12 cellular contexts compared by ENCODE assay signal in genomic region chr12:88237954-88238353, GRCh38.
A peak's percentile ranks its signal among the peaks of the same experiment; 100 is the strongest.
DNase-seq lines count a peak whose midpoint lies in the region; ATAC-seq and TF ChIP-seq lines count a peak whose summit lies in the region.
"Had no signal": no experiment of that assay in that cellular context is flagged by ENCODE, and none has a peak within 500 bp of the region (broad histone marks: within the 10 kb centered on the region; RNA-seq: fewer than 3 reads in every experiment).

No MANE protein-coding gene starts in this region.

- H3K36me3 ChIP-seq in mesodermal cell (ENCODE audit: control insufficient read depth, insufficient read depth, low read length) (no peaks in the 10 kb centered on the region), WERI-Rb-1 (no peaks in the 10 kb centered on the region)

- ATAC-seq in HG03060 (IDR thresholded peaks at IDR 0.05; ENCODE audit: low read depth, unreplicated experiment) (peak; percentile 40), HG03457 (IDR thresholded peaks at IDR 0.05; ENCODE audit: unreplicated experiment) (no peak), HG03097 (IDR thresholded peaks at IDR 0.05; ENCODE audit: low FRiP score, unreplicated experiment) (no peak)

- no peaks in the 10 kb centered on the region for H3K27me3 ChIP-seq in WERI-Rb-1 (ENCODE audit: insufficient read depth, low read depth, severe bottlenecking)

- no peak overlapping the region for H3K4me3 ChIP-seq in mesodermal cell (ENCODE audit: extremely low read depth, insufficient read depth, low read length, poor library complexity, severe bottlenecking)
- no peak overlapping the region for H3K4me3 ChIP-seq in WERI-Rb-1 (ENCODE audit: low read depth, low read length)

- H3K4me1 ChIP-seq in mesodermal cell (ENCODE audit: control insufficient read depth, insufficient read depth, low read length, poor library complexity, severe bottlenecking) = peaks cover 6% of the 10 kb centered on the region

- DNase-seq in DMS53 (lab: John Stamatoyannopoulos, UW) (peak; percentile 14), DMS53 treated with DMSO at 0.1 percent for 48 hours (lab: John Stamatoyannopoulos, UW; ENCODE audit: unreplicated experiment) (no peak), SW 1271 (lab: John Stamatoyannopoulos, UW) (peak; percentile 5 to 21), WERI-Rb-1 (no peak)
- DNase-seq: amniotic stem cell; NCI-H2107; stimulated activated CD8-positive, alpha-beta memory T cell treated with anti-CD3 and anti-CD28 coated beads, Interleukin-4, amount 100 ng/mL, for 48 hours had no signal

- no peak for TF ChIP-seq CTCF in WERI-Rb-1 (IDR thresholded peaks at IDR 0.05; ENCODE audit: low read depth, low read length)

- H3K9me3 ChIP-seq in mesodermal cell (ENCODE audit: control insufficient read depth, low read length) (no peaks in the 10 kb centered on the region), WERI-Rb-1 (ENCODE audit: severe bottlenecking) (no peaks in the 10 kb centered on the region)

- H3K27ac ChIP-seq in mesodermal cell (ENCODE audit: low read depth, low read length, severe bottlenecking) (peak overlapping the region; percentile 45), WERI-Rb-1 (no peak overlapping the region)
- H3K27ac ChIP-seq: 22Rv1 had no signal

Comparison
In these comparisons a context has a peak if more than half of its experiments do, and no peak if none do; other contexts are left out.
1. DNase-seq: peak in DMS53 (single experiment) and SW 1271 (2 of 2); none in DMS53 treated with DMSO at 0.1 percent for 48 hours (single experiment) and WERI-Rb-1 (single experiment).